1 cellular context compared by ENCODE assay signal in the genomic region with DNA sequence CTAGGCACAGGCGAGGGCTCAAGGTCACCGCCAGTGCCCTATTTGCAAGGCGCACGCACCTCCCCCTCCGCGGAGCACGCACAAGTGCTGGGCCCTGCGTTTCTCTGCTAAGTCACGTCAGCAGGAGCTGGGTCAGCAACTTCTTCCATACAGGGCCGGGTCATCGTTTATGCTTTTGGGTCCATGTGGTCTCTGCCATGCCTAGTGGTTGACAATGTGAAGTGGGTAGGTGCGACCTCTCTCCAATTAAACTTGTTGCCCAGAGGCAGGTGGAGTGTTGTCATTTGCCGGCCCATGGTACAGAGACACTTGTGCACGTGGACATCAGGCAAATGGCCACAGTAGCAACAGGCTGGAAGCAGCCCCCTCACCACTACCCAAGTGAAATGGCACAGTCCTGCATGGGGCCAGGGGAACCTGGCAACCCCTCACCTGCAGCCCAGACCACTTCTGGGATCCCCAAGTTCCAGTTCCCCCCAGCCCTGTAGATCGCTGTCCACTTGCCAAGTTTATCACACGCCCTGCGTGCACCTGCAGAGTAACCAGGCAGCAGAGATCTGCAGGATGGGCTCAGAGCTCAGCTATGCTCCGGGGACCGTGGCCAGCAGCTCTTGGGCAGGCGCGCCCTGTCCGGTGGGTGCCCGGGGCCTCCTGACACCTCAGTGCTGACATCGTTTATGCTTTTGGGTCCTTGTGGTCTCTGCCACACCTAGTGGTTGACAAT.
A peak's percentile ranks its signal among the peaks of the same experiment; 100 is the strongest.
TF ChIP-seq lines count a peak whose summit lies in the region.

No MANE protein-coding gene starts in this region.

TF ChIP-seq in HepG2, 621 proteins besides CTCF, POLR2A, EP300 and RAD21 (continued from another document):
- TF ChIP-seq, protein P1, sequence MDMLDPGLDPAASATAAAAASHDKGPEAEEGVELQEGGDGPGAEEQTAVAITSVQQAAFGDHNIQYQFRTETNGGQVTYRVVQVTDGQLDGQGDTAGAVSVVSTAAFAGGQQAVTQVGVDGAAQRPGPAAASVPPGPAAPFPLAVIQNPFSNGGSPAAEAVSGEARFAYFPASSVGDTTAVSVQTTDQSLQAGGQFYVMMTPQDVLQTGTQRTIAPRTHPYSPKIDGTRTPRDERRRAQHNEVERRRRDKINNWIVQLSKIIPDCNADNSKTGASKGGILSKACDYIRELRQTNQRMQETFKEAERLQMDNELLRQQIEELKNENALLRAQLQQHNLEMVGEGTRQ (IDR thresholded peaks at IDR 0.05; ENCODE audit: low read depth, low read length) = no peak
- TF ChIP-seq, protein P1 (CRISPR knock-in tag; IDR thresholded peaks at IDR 0.05; ENCODE audit: borderline replicate concordance) = no peak
- no peak for TF ChIP-seq ZNF569 (CRISPR knock-in tag; IDR thresholded peaks at IDR 0.05; ENCODE audit: borderline replicate concordance)
- TF ChIP-seq ZNF839 (CRISPR knock-in tag; IDR thresholded peaks at IDR 0.05; ENCODE audit: borderline replicate concordance) = no peak
- TF ChIP-seq RXRA (CRISPR knock-in tag; IDR thresholded peaks at IDR 0.05) = 0 out of 2 replicates have a peak, but pooled peaks have one; percentile 19
- no peak for TF ChIP-seq SRSF9 (IDR thresholded peaks at IDR 0.05; ENCODE audit: borderline replicate concordance, insufficient read depth, low read depth, low read length, poor library complexity, severe bottlenecking)
- peak; percentile 77; the same call in 1 of the 2 replicates for TF ChIP-seq MAFG (CRISPR knock-in tag; IDR thresholded peaks at IDR 0.05)
- no peak for TF ChIP-seq ZFP1 (CRISPR knock-in tag; IDR thresholded peaks at IDR 0.05)
- TF ChIP-seq PHF8 (CRISPR knock-in tag; IDR thresholded peaks at IDR 0.05) = no peak
- TF ChIP-seq, protein P2, sequence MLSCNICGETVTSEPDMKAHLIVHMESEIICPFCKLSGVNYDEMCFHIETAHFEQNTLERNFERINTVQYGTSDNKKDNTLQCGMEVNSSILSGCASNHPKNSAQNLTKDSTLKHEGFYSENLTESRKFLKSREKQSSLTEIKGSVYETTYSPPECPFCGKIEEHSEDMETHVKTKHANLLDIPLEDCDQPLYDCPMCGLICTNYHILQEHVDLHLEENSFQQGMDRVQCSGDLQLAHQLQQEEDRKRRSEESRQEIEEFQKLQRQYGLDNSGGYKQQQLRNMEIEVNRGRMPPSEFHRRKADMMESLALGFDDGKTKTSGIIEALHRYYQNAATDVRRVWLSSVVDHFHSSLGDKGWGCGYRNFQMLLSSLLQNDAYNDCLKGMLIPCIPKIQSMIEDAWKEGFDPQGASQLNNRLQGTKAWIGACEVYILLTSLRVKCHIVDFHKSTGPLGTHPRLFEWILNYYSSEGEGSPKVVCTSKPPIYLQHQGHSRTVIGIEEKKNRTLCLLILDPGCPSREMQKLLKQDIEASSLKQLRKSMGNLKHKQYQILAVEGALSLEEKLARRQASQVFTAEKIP (CRISPR knock-in tag; IDR thresholded peaks at IDR 0.05; ENCODE audit: borderline replicate concordance) = no peak
